In genomic region chr1:176605151-176605550, GRCh38 we compare ENCODE assay signal across 19 cellular contexts.
"Had no signal": no experiment of that assay in that cellular context is flagged by ENCODE, and none has a peak within 500 bp of the region (broad histone marks: within the 10 kb centered on the region; RNA-seq: fewer than 3 reads in every experiment).

No MANE protein-coding gene starts in this region.

- H3K9me3 ChIP-seq: gastrocnemius medialis, neutrophil, ovary, prostate gland, spleen, suprapubic skin, tibial nerve, uterus had no signal

- ATAC-seq: activated CD8-positive, alpha-beta T cell treated with anti-CD3 and anti-CD28 coated beads, Interleukin-2, amount 10 ng/mL, durations not matched to agents 7 days and 5 days; gastrocnemius medialis; left ventricle myocardium superior; stimulated activated naive CD8-positive, alpha-beta T cell treated with anti-CD3 and anti-CD28 coated beads, Interleukin-15, amount 100 ng/mL, for 72 hours had no signal

- H3K27me3 ChIP-seq: gastrocnemius medialis, neutrophil, ovary, suprapubic skin, tibial nerve, uterus had no signal

- FAIRE-seq: TTC549 had no signal

- H3K4me1 ChIP-seq: gastrocnemius medialis, prostate gland, spleen, suprapubic skin, tibial nerve, uterus had no signal

- DNase-seq: activated CD4-positive, alpha-beta T cell treated with anti-CD3 and anti-CD28 coated beads for 1 hour; activated CD4-positive, alpha-beta T cell treated with anti-CD3 and anti-CD28 coated beads, Interleukin-2, amount 50 U/mL, for 1 hour; activated CD8-positive, alpha-beta T cell treated with anti-CD3 and anti-CD28 coated beads, Interleukin-2, amount 10 ng/mL, durations not matched to agents 7 days and 5 days; activated gamma-delta T cell; aorta; effector CD4-positive, alpha-beta T cell; gastrocnemius medialis; hypothalamus; left ventricle myocardium superior; ovary; spleen; stimulated activated CD4-positive, alpha-beta T cell treated with anti-CD3 and anti-CD28 coated beads, Interleukin-4, amount 100 ng/mL, for 4 hours; stimulated activated naive CD8-positive, alpha-beta T cell treated with anti-CD3 and anti-CD28 coated beads, Interleukin-15, amount 100 ng/mL, for 72 hours; uterus had no signal

- H3K4me3 ChIP-seq: gastrocnemius medialis, ovary, prostate gland, spleen, suprapubic skin, tibial nerve, uterus had no signal

- H3K36me3 ChIP-seq: gastrocnemius medialis, neutrophil, ovary, prostate gland, spleen, suprapubic skin, tibial nerve, uterus had no signal

- H3K27ac ChIP-seq: gastrocnemius medialis, neutrophil, ovary, prostate gland, spleen, suprapubic skin, tibial nerve, uterus had no signal
